ENCODE assay signal across 17 cellular contexts in genomic region chr7:1572111-1572510, GRCh38. TPM values are rescaled to one million over a fixed set of nuclear protein-coding genes. Genes with fewer than 3 reads are reported as not detected.
DNase-seq lines count a peak whose midpoint lies in the region; ATAC-seq and TF ChIP-seq lines count a peak whose summit lies in the region.
"Had no signal": no experiment of that assay in that cellular context is flagged by ENCODE, and none has a peak within 500 bp of the region (broad histone marks: within the 10 kb centered on the region; RNA-seq: fewer than 3 reads in every experiment).

No MANE protein-coding gene starts in this region.

- no peaks in the 10 kb centered on the region for H3K9me3 Mint-ChIP-seq in activated T-cell treated with anti-CD3 and anti-CD28 coated beads, Interleukin-2, amount 50 U/mL, for 4 hours
- H3K9me3 Mint-ChIP-seq in T-cell = no peaks in the 10 kb centered on the region
- no peaks in the 10 kb centered on the region for H3K9me3 Mint-ChIP-seq in memory B cell

- H3K27ac ChIP-seq in tibial nerve = peak overlapping the region; percentile 72 to 98 (median 94)

- CTCF ChIA-PET in T-cell (lab: Charles Lee) = no interaction called here

- TF ChIP-seq CTCF in tibial nerve (IDR thresholded peaks at IDR 0.05) = no peak

- no peaks in the 10 kb centered on the region for H3K36me3 Mint-ChIP-seq in activated T-cell treated with anti-CD3 and anti-CD28 coated beads, Interleukin-2, amount 50 U/mL, for 4 hours (ENCODE audit: insufficient read depth)
- H3K36me3 Mint-ChIP-seq in T-cell = peaks cover 7% of the 10 kb centered on the region
- H3K36me3 Mint-ChIP-seq in memory B cell = peaks cover 5% of the 10 kb centered on the region

- H3K4me1 Mint-ChIP-seq in activated T-cell treated with anti-CD3 and anti-CD28 coated beads, Interleukin-2, amount 50 U/mL, for 4 hours (ENCODE audit: low read depth) = peaks cover 35% of the 10 kb centered on the region
- H3K4me1 Mint-ChIP-seq in T-cell (peaks cover 24 to 38% (median 32%) of the 10 kb centered on the region in 3 donors), memory B cell (peaks cover 18% of the 10 kb centered on the region)

- TF ChIP-seq EP300 in tibial nerve (IDR thresholded peaks at IDR 0.05) = no peak

- peak overlapping the region; percentile 12 for H3K4me3 Mint-ChIP-seq in activated T-cell treated with anti-CD3 and anti-CD28 coated beads, Interleukin-2, amount 50 U/mL, for 4 hours
- H3K4me3 Mint-ChIP-seq in T-cell = peak overlapping the region in 2 of 3 donors; percentile 83 to 87
- H3K4me3 Mint-ChIP-seq in memory B cell = peak overlapping the region; percentile 90

- ATAC-seq in activated T-cell treated with anti-CD3 and anti-CD28 coated beads, Interleukin-2, amount 50 U/mL, for 4 hours = no peak
- no peak for ATAC-seq in T-cell (replicated peaks in 1 of 4)
- no peak for ATAC-seq in memory B cell (ENCODE audit: low read depth)
- no peak for ATAC-seq in GM21528 (IDR thresholded peaks at IDR 0.05; ENCODE audit: low FRiP score, unreplicated experiment)
- ATAC-seq: upper lobe of right lung had no signal

- H3K27me3 Mint-ChIP-seq in activated T-cell treated with anti-CD3 and anti-CD28 coated beads, Interleukin-2, amount 50 U/mL, for 4 hours (ENCODE audit: low read depth) = no peaks in the 10 kb centered on the region
- H3K27me3 Mint-ChIP-seq in T-cell = no peaks in the 10 kb centered on the region
- H3K27me3 Mint-ChIP-seq in memory B cell = no peaks in the 10 kb centered on the region

- 82 to 89% methylated on average over 5 of the region's 5 CpGs for WGBS in tibial nerve, 2 donors

- no peak for DNase-seq in activated T-cell treated with anti-CD3 and anti-CD28 coated beads, Interleukin-2, amount 50 U/mL, for 4 hours
- DNase-seq in activated T-cell treated with anti-CD3 and anti-CD28 coated beads, Interleukin-2, amount 50 U/mL, for 48 hours = no peak
- DNase-seq in T-cell (no peak), memory B cell (ENCODE audit: low spot score in 2 of 2) (no peak), tibial nerve (ENCODE audit: low spot score in 2 of 2) (no peak), OCI-M2 (lab: John Stamatoyannopoulos, UW; ENCODE audit: unreplicated experiment) (no peak), NCI-H1105 treated with DMSO at 0.1 percent for 48 hours (lab: John Stamatoyannopoulos, UW) (no peak)
- DNase-seq: activated CD4-positive, alpha-beta T cell treated with anti-CD3 and anti-CD28 coated beads, Interleukin-2, amount 50 U/mL, for 48 hours; activated naive CD4-positive, alpha-beta T cell; central memory CD4-positive, alpha-beta T cell; DMS 273 treated with DMSO at 0.1 percent for 48 hours; NCI-H1048; upper lobe of right lung had no signal

- H3K27me3 ChIP-seq in tibial nerve = no peaks in the 10 kb centered on the region
- H3K27me3 ChIP-seq: SJSA1, upper lobe of right lung had no signal

- POLR2A ChIA-PET in T-cell (lab: Charles Lee) = no interaction called here

- H3K9me3 ChIP-seq in tibial nerve = no peaks in the 10 kb centered on the region
- H3K9me3 ChIP-seq: SJSA1, upper lobe of right lung had no signal

- H3K4me1 ChIP-seq in tibial nerve = peaks cover 0 to 46% (median 25%) of the 10 kb centered on the region in 4 donors

- H3K27ac Mint-ChIP-seq in T-cell (peak overlapping the region in 1 of 2 donors; percentile 30), memory B cell (no peak overlapping the region)

- TF ChIP-seq POLR2A in tibial nerve (IDR thresholded peaks at IDR 0.05) = no peak

- no peak overlapping the region for H3K4me3 ChIP-seq in tibial nerve
- H3K4me3 ChIP-seq: SJSA1 had no signal

- peaks cover 0 to 9% (median 0%) of the 10 kb centered on the region in 3 donors for H3K36me3 ChIP-seq in tibial nerve

RNA-seq across cellular contexts. Expression of gene PSMG3, which starts 2.3 kb away (rescaled TPM):
- total RNA-seq in activated T-cell treated with anti-CD3 and anti-CD28 coated beads, Interleukin-2, amount 50 U/mL, for 4 hours = 10 to 100 TPM; 75.8 to 82.5 (median 82.5) TPM
- total RNA-seq in T-cell = 10 to 100 TPM; 17.6 to 28.5 (median 20.6) TPM
- 10 to 100 TPM; 36.3 to 42.3 (median 39.5) TPM for total RNA-seq in tibial nerve

RNA-seq across cellular contexts. Expression of gene TMEM184A, which starts 16.1 kb away (rescaled TPM):
- under 1 TPM; 0.11 to 0.19 (median 0.15) TPM for total RNA-seq in activated T-cell treated with anti-CD3 and anti-CD28 coated beads, Interleukin-2, amount 50 U/mL, for 4 hours
- total RNA-seq in T-cell = under 1 TPM in 3 of 5 donors, not detected in 2; 0.18 to 0.38 (median 0.33) TPM
- 1 to 10 TPM in 1 of 4 donors, under 1 TPM in 1, not detected in 2; 0.66 to 2.5 TPM for total RNA-seq in tibial nerve
- total RNA-seq: endothelial cell of umbilical vein, mononuclear cell had no signal

RNA-seq across cellular contexts. Expression of gene MAFK, which starts 41.6 kb away (rescaled TPM):
- total RNA-seq in activated T-cell treated with anti-CD3 and anti-CD28 coated beads, Interleukin-2, amount 50 U/mL, for 4 hours = 10 to 100 TPM; 77.6 to 79.5 (median 78.2) TPM
- 10 to 100 TPM; 52.0 to 80.1 (median 73.8) TPM for total RNA-seq in T-cell
- total RNA-seq in tibial nerve = 100 to 1,000 TPM in 2 of 4 donors, 10 to 100 TPM in 2; 41.3 to 117 (median 74.5) TPM

Comparison
In these comparisons a context has a peak if more than half of its experiments do, and no peak if none do; other contexts are left out.
1. H3K4me3 Mint-ChIP-seq: peak in every context shown above with its lines; median percentile 90 in memory B cell; 85 in T-cell; 12 in activated T-cell treated with anti-CD3 and anti-CD28 coated beads, Interleukin-2, amount 50 U/mL, for 4 hours.